In genomic region chr3:172092658-172093057, GRCh38 we compare ENCODE assay signal across 19 cellular contexts. TPM values are rescaled to one million over a fixed set of nuclear protein-coding genes. Genes with fewer than 3 reads are reported as not detected.
DNase-seq lines count a peak whose midpoint lies in the region; ATAC-seq and TF ChIP-seq lines count a peak whose summit lies in the region.
"Had no signal": no experiment of that assay in that cellular context is flagged by ENCODE, and none has a peak within 500 bp of the region (broad histone marks: within the 10 kb centered on the region; RNA-seq: fewer than 3 reads in every experiment).

No MANE protein-coding gene starts in this region.

- H3K4me2 ChIP-seq in MM.1S (ENCODE audit: low read depth, low read length), result no peak overlapping the region

- H3K27ac ChIP-seq in ACC112 (ENCODE audit: low read depth, low read length) (peak overlapping the region; percentile 59; the same call in 1 of the 2 replicates), MM.1S (ENCODE audit: low read length) (peak overlapping the region; percentile 11; the same call in 1 of the 2 replicates), brain microvascular endothelial cell (peak overlapping the region; percentile 51)
- H3K27ac ChIP-seq: SJCRH30 had no signal

- in situ Hi-C loops in brain microvascular endothelial cell (cut with HindIII; ENCODE audit: low pct_ligation_motif_present, low sequenced_read_pairs), result no loop called here

- DNase-seq in MM.1S, result no peak
- DNase-seq in brain microvascular endothelial cell, result peak; percentile 30
- DNase-seq in neural crest cell (ENCODE audit: low read depth, low spot score), result no peak
- no peak for DNase-seq in LoVo (ENCODE audit: low spot score)
- DNase-seq in NK-92 treated with Interleukin-12 subunit alpha and Interleukin-12 subunit beta, amount 100 ng/mL, for 24 hours (lab: John Stamatoyannopoulos, UW), result no peak
- DNase-seq in erythroblast (lab: John Stamatoyannopoulos, UW), result no peak
- DNase-seq: Caco-2; CD4-positive, alpha-beta T cell; DMS153; GDM1; GOT3; NCI-H1105; NCI-H2081 treated with DMSO at 0.1 percent for 48 hours; NCI-H446 treated with DMSO at 0.1 percent for 48 hours; NCI-H748 treated with DMSO at 0.1 percent for 48 hours; SJCRH30 had no signal

- H2AFZ ChIP-seq in ACC112 (ENCODE audit: low read length, unreplicated experiment), result no peak overlapping the region
- no peak overlapping the region for H2AFZ ChIP-seq in MM.1S (ENCODE audit: low read length)

- TF ChIP-seq CTCF in MM.1S (IDR thresholded peaks at IDR 0.05; ENCODE audit: low read length), result no peak
- no peak for TF ChIP-seq CTCF in brain microvascular endothelial cell (IDR thresholded peaks at IDR 0.05; ENCODE audit: low read depth, low read length, missing control alignments)
- TF ChIP-seq CTCF in neural crest cell (conservative IDR thresholded peaks at IDR 0.05), result no peak

- H3F3A ChIP-seq in MM.1S (ENCODE audit: insufficient read depth, low read length), result peaks cover 46% of the 10 kb centered on the region

- H3K36me3 ChIP-seq in ACC112 (ENCODE audit: insufficient read depth, low read length), result peaks cover 17% of the 10 kb centered on the region
- H3K36me3 ChIP-seq in MM.1S (replicated peaks; ENCODE audit: insufficient read depth, low read length), result 0 out of 2 replicates have a peak, but pooled peaks cover 3% of the 10 kb centered on the region
- H3K36me3 ChIP-seq in brain microvascular endothelial cell (replicated peaks), result peaks cover 5% of the 10 kb centered on the region

- H3K9ac ChIP-seq in MM.1S (ENCODE audit: low read length), result no peak overlapping the region

- H3K9me3 Mint-ChIP-seq in neural crest cell, result no peaks in the 10 kb centered on the region
- H3K9me3 Mint-ChIP-seq: CD4-positive, alpha-beta T cell had no signal

- no peaks in the 10 kb centered on the region for H3K9me3 ChIP-seq in MM.1S (replicated peaks; ENCODE audit: insufficient read depth, low read length)
- H3K9me3 ChIP-seq: Caco-2, SJCRH30 had no signal

- H3K4me3 ChIP-seq in ACC112 (ENCODE audit: low read depth, low read length) (no peak overlapping the region), MM.1S (ENCODE audit: low read length) (no peak overlapping the region), brain microvascular endothelial cell (ENCODE audit: low read depth, low read length) (no peak overlapping the region)
- H3K4me3 ChIP-seq: SJCRH30 had no signal

- H3K4me1 ChIP-seq in ACC112 (ENCODE audit: control insufficient read depth, insufficient read depth, low read length, unreplicated experiment) (peaks cover 68% of the 10 kb centered on the region), MM.1S (ENCODE audit: low read length) (peaks cover 82% of the 10 kb centered on the region)

- H4K20me1 ChIP-seq in MM.1S (ENCODE audit: insufficient read depth, low read length), result no peaks in the 10 kb centered on the region

- H3K4me3 Mint-ChIP-seq in neural crest cell, result no peak overlapping the region
- H3K4me3 Mint-ChIP-seq: CD4-positive, alpha-beta T cell had no signal

- H3K79me2 ChIP-seq in ACC112 (ENCODE audit: control insufficient read depth, insufficient read depth, low read length, unreplicated experiment) (peaks cover 92% of the 10 kb centered on the region), MM.1S (ENCODE audit: low read length) (peaks cover 89% of the 10 kb centered on the region)

- peaks cover 25% of the 10 kb centered on the region for H3K4me1 Mint-ChIP-seq in neural crest cell

- no peaks in the 10 kb centered on the region for H3K27me3 Mint-ChIP-seq in neural crest cell (ENCODE audit: low read depth)
- H3K27me3 Mint-ChIP-seq: CD4-positive, alpha-beta T cell had no signal

- H3K9me2 ChIP-seq in MM.1S (replicated peaks; ENCODE audit: insufficient read depth, low read length), result no peaks in the 10 kb centered on the region

- no peak for ATAC-seq in HG02642 (IDR thresholded peaks at IDR 0.05; ENCODE audit: poor library complexity, unreplicated experiment)
- ATAC-seq: HCT116 had no signal

- TF ChIP-seq POLR2A in erythroblast (IDR thresholded peaks at IDR 0.05; ENCODE audit: low read length), result no peak

- H3K36me3 Mint-ChIP-seq in neural crest cell (ENCODE audit: low read depth), result peaks cover 3% of the 10 kb centered on the region

- H3K27ac Mint-ChIP-seq in neural crest cell (ENCODE audit: unreplicated experiment), result peak overlapping the region; percentile 3
- H3K27ac Mint-ChIP-seq: CD4-positive, alpha-beta T cell had no signal

- H3K27me3 ChIP-seq in ACC112 (ENCODE audit: insufficient read depth, low read length) (no peaks in the 10 kb centered on the region), MM.1S (replicated peaks; ENCODE audit: insufficient read depth, low read length) (no peaks in the 10 kb centered on the region), brain microvascular endothelial cell (replicated peaks) (no peaks in the 10 kb centered on the region)
- H3K27me3 ChIP-seq: SJCRH30 had no signal

RNA-seq across cellular contexts. Expression of gene FNDC3B, which starts 53.3 kb away (rescaled TPM):
- total RNA-seq in neural crest cell, result 38.2 and 41.5 TPM in 2 replicates
